Comparison of ENCODE assay signal across 17 cellular contexts in the genomic region with DNA sequence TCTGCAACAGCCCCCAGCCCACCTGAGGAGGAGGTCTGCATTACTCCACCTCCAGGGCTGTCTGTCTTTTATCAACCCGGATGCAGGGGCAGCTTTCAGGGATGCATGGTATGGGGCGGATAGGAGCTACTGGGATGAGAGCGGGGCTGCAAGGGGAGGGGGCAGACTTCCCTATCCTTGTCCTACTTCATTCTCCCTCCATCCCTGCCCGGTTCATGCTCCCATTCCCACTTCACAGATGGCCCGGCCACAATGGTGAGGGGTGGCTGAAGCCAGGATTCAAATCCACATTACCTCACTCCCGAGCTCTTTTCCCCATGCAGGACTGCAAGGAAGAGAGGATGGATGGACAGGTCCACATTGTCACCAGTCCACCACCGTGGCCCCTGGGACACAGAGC. TPM values are rescaled to one million over a fixed set of nuclear protein-coding genes. Genes with fewer than 3 reads are reported as not detected.
"Had no signal": no experiment of that assay in that cellular context is flagged by ENCODE, and none has a peak within 500 bp of the region (broad histone marks: within the 10 kb centered on the region; RNA-seq: fewer than 3 reads in every experiment).

No MANE protein-coding gene starts in this region.

- H3K4me3 ChIP-seq: cardiac muscle cell, thyroid gland had no signal

- DNase-seq: activated B cell treated with CpG ODN at 0.5 μM for 24 hours; activated naive CD4-positive, alpha-beta T cell treated with anti-CD3 and anti-CD28 coated beads for 36 hours; cortex of kidney; effector memory CD8-positive, alpha-beta T cell; hypothalamus; left cardiac atrium; SHP77 treated with DMSO at 0.1 percent for 48 hours; stimulated activated CD4-positive, alpha-beta T cell treated with anti-CD3 and anti-CD28 coated beads, Interleukin-4, amount 100 ng/mL, for 4 hours; stimulated activated naive CD8-positive, alpha-beta T cell treated with anti-CD3 and anti-CD28 coated beads, Interleukin-15, amount 100 ng/mL, for 72 hours; T-helper 2 cell; thyroid gland had no signal

- H3K27ac ChIP-seq: cardiac muscle cell, thyroid gland had no signal

- H3K9me3 Mint-ChIP-seq: natural killer cell treated with Interleukin-12 subunit alpha and Interleukin-12 subunit beta and Interleukin-15 and Interleukin-18, amount 100 ng/mL, for 72 hours had no signal

- H3K27ac Mint-ChIP-seq: activated B cell treated with CpG ODN at 0.5 μM for 24 hours; activated naive CD4-positive, alpha-beta T cell treated with anti-CD3 and anti-CD28 coated beads for 36 hours; effector memory CD8-positive, alpha-beta T cell; memory B cell; natural killer cell treated with Interleukin-12 subunit alpha and Interleukin-12 subunit beta and Interleukin-15 and Interleukin-18, amount 100 ng/mL, for 72 hours had no signal

- H3K27me3 ChIP-seq: cardiac muscle cell, thyroid gland had no signal

- H3K4me1 ChIP-seq: thyroid gland had no signal

- H3K4me1 Mint-ChIP-seq: activated B cell treated with CpG ODN at 0.5 μM for 24 hours; memory B cell; stimulated activated naive CD8-positive, alpha-beta T cell treated with anti-CD3 and anti-CD28 coated beads, Interleukin-15, amount 100 ng/mL, for 72 hours had no signal

- H3K36me3 ChIP-seq: cardiac muscle cell, thyroid gland had no signal

- ATAC-seq: effector memory CD8-positive, alpha-beta T cell; left cardiac atrium; natural killer cell treated with Interleukin-12 subunit alpha and Interleukin-12 subunit beta and Interleukin-15 and Interleukin-18, amount 100 ng/mL, for 72 hours; stimulated activated naive CD8-positive, alpha-beta T cell treated with anti-CD3 and anti-CD28 coated beads, Interleukin-15, amount 100 ng/mL, for 72 hours had no signal

- H3K36me3 Mint-ChIP-seq: natural killer cell treated with Interleukin-12 subunit alpha and Interleukin-12 subunit beta and Interleukin-15 and Interleukin-18, amount 100 ng/mL, for 72 hours had no signal

- H3K9me3 ChIP-seq: thyroid gland had no signal

- H3K4me3 Mint-ChIP-seq: activated B cell treated with CpG ODN at 0.5 μM for 24 hours; activated naive CD4-positive, alpha-beta T cell treated with anti-CD3 and anti-CD28 coated beads for 36 hours; effector memory CD8-positive, alpha-beta T cell; memory B cell; natural killer cell treated with Interleukin-12 subunit alpha and Interleukin-12 subunit beta and Interleukin-15 and Interleukin-18, amount 100 ng/mL, for 72 hours; stimulated activated naive CD8-positive, alpha-beta T cell treated with anti-CD3 and anti-CD28 coated beads, Interleukin-15, amount 100 ng/mL, for 72 hours had no signal

RNA-seq across cellular contexts. Expression of gene VSTM2B, which starts 40.5 kb away (rescaled TPM):
- total RNA-seq: activated B cell treated with CpG ODN at 0.5 μM for 24 hours; activated naive CD4-positive, alpha-beta T cell treated with anti-CD3 and anti-CD28 coated beads for 36 hours; epithelial cell of proximal tubule; left cardiac atrium; natural killer cell treated with Interleukin-12 subunit alpha and Interleukin-12 subunit beta and Interleukin-15 and Interleukin-18, amount 100 ng/mL, for 72 hours; omental fat pad; pulmonary artery endothelial cell; thyroid gland had no signal
- polyA plus RNA-seq: cardiac muscle cell had no signal
